7 cellular contexts compared by ENCODE assay signal in genomic region chr12:72978999-72979398, GRCh38.
"Had no signal": no experiment of that assay in that cellular context is flagged by ENCODE, and none has a peak within 500 bp of the region (broad histone marks: within the 10 kb centered on the region; RNA-seq: fewer than 3 reads in every experiment).

No MANE protein-coding gene starts in this region.

- ATAC-seq: HepG2, K562 had no signal

- H3K4me3 ChIP-seq: K562 had no signal

- H3K9ac ChIP-seq: KMS-11 had no signal

- DNase-seq: IMR-90, KBM-7, KG1 had no signal

- H3K4me2 ChIP-seq: KMS-11 had no signal

- H3K27ac ChIP-seq: HL-60, KMS-11 had no signal
